ENCODE assay signal across 15 cellular contexts in the genomic region with DNA sequence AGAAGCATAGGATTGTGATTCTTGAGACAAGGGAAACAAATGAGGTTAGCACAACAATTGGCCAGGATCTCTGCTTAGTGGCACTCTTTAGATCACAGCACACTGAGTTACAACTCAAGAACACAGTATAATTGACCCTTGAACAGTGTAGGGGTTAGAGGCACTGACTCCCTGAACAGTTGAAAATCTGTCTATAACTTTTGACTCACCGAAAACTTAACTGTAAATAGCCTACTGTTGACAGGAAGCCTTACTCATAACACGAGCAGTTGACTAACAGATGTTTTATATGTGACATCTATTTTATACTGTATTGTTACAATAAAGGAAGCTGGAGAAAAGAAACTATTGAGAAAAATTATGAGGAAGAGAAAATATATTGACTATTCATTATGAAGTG.
A peak's percentile ranks its signal among the peaks of the same experiment; 100 is the strongest.
DNase-seq lines count a peak whose midpoint lies in the region; ATAC-seq lines count a peak whose summit lies in the region.
"Had no signal": no experiment of that assay in that cellular context is flagged by ENCODE, and none has a peak within 500 bp of the region (broad histone marks: within the 10 kb centered on the region; RNA-seq: fewer than 3 reads in every experiment).

No MANE protein-coding gene starts in this region.

- no peak overlapping the region for H3K27ac Mint-ChIP-seq in stimulated activated effector memory CD8-positive, alpha-beta T cell treated with anti-CD3 and anti-CD28 coated beads, Interleukin-12 subunit alpha, Interleukin-12 subunit beta, amount 100 ng/mL, for 72 hours
- H3K27ac Mint-ChIP-seq: CD8-positive, alpha-beta memory T cell; GM23338; HFFc6 had no signal

- peaks cover 31% of the 10 kb centered on the region for H3K9me3 Mint-ChIP-seq in stimulated activated effector memory CD8-positive, alpha-beta T cell treated with anti-CD3 and anti-CD28 coated beads, Interleukin-12 subunit alpha, Interleukin-12 subunit beta, amount 100 ng/mL, for 72 hours
- H3K9me3 Mint-ChIP-seq: GM23338 had no signal

- H3K4me1 Mint-ChIP-seq in stimulated activated effector memory CD8-positive, alpha-beta T cell treated with anti-CD3 and anti-CD28 coated beads, Interleukin-12 subunit alpha, Interleukin-12 subunit beta, amount 100 ng/mL, for 72 hours = no peaks in the 10 kb centered on the region
- H3K4me1 Mint-ChIP-seq: CD8-positive, alpha-beta memory T cell had no signal

- DNase-seq in A172 (ENCODE audit: low spot score) (peak; percentile 4), HS-5 (ENCODE audit: low read depth) (peak; percentile 40), RKO (ENCODE audit: low spot score) (peak; percentile 15), foreskin melanocyte (peak; percentile 32), HK-2 (ENCODE audit: unreplicated experiment) (no peak), dedifferentiated amniotic fluid mesenchymal stem cell (ENCODE audit: extremely low spot score) (no peak), UCSD-AML1 (lab: John Stamatoyannopoulos, UW; ENCODE audit: unreplicated experiment) (no peak)
- no peak for DNase-seq in stimulated activated effector memory CD8-positive, alpha-beta T cell treated with anti-CD3 and anti-CD28 coated beads, Interleukin-12 subunit alpha, Interleukin-12 subunit beta, amount 100 ng/mL, for 72 hours (ENCODE audit: low spot score in 2 of 2)
- DNase-seq: AML-193; Caco-2; CD8-positive, alpha-beta memory T cell; DND-41; GF-D8; HFFc6 had no signal

- no peak for ATAC-seq in stimulated activated effector memory CD8-positive, alpha-beta T cell treated with anti-CD3 and anti-CD28 coated beads, Interleukin-12 subunit alpha, Interleukin-12 subunit beta, amount 100 ng/mL, for 72 hours
- ATAC-seq: GM23338 had no signal

- no peak overlapping the region for H3K4me3 Mint-ChIP-seq in stimulated activated effector memory CD8-positive, alpha-beta T cell treated with anti-CD3 and anti-CD28 coated beads, Interleukin-12 subunit alpha, Interleukin-12 subunit beta, amount 100 ng/mL, for 72 hours
- H3K4me3 Mint-ChIP-seq: CD8-positive, alpha-beta memory T cell; GM23338; HFFc6 had no signal

- H3K36me3 Mint-ChIP-seq in stimulated activated effector memory CD8-positive, alpha-beta T cell treated with anti-CD3 and anti-CD28 coated beads, Interleukin-12 subunit alpha, Interleukin-12 subunit beta, amount 100 ng/mL, for 72 hours = no peaks in the 10 kb centered on the region
- H3K36me3 Mint-ChIP-seq: CD8-positive, alpha-beta memory T cell had no signal

Comparison
In these comparisons a context has a peak if more than half of its experiments do, and no peak if none do; other contexts are left out.
1. DNase-seq: peak in A172 (single experiment), HS-5 (single experiment), RKO (single experiment) and foreskin melanocyte (single experiment); none in HK-2 (single experiment), dedifferentiated amniotic fluid mesenchymal stem cell (single experiment), stimulated activated effector memory CD8-positive, alpha-beta T cell treated with anti-CD3 and anti-CD28 coated beads, Interleukin-12 subunit alpha, Interleukin-12 subunit beta, amount 100 ng/mL, for 72 hours (0 of 2) and UCSD-AML1 (single experiment).